In genomic region chr12:116116650-116117424, GRCh38 we compare ENCODE assay signal across 2 cellular contexts.
A peak's percentile ranks its signal among the peaks of the same experiment; 100 is the strongest.
TF ChIP-seq lines count a peak whose summit lies in the region.

No MANE protein-coding gene starts in this region.

TF ChIP-seq in endothelial cell of umbilical vein, 7 proteins besides CTCF, POLR2A, EP300 and RAD21:
- TF ChIP-seq FOS (IDR thresholded peaks at IDR 0.05; ENCODE audit: borderline replicate concordance, insufficient read depth, low read length): peak; percentile 34
- no peak for TF ChIP-seq JUN (IDR thresholded peaks at IDR 0.05; ENCODE audit: borderline replicate concordance, insufficient read depth, insufficient read length, low read depth)
- no peak for TF ChIP-seq MAX (IDR thresholded peaks at IDR 0.05; ENCODE audit: insufficient read depth, insufficient read length)

TF ChIP-seq in GM23338, 12 proteins besides CTCF, POLR2A, EP300 and RAD21 (continued from another document):
- TF ChIP-seq NANOG (IDR thresholded peaks at IDR 0.05; ENCODE audit: borderline replicate concordance): no peak
- TF ChIP-seq, protein P1, sequence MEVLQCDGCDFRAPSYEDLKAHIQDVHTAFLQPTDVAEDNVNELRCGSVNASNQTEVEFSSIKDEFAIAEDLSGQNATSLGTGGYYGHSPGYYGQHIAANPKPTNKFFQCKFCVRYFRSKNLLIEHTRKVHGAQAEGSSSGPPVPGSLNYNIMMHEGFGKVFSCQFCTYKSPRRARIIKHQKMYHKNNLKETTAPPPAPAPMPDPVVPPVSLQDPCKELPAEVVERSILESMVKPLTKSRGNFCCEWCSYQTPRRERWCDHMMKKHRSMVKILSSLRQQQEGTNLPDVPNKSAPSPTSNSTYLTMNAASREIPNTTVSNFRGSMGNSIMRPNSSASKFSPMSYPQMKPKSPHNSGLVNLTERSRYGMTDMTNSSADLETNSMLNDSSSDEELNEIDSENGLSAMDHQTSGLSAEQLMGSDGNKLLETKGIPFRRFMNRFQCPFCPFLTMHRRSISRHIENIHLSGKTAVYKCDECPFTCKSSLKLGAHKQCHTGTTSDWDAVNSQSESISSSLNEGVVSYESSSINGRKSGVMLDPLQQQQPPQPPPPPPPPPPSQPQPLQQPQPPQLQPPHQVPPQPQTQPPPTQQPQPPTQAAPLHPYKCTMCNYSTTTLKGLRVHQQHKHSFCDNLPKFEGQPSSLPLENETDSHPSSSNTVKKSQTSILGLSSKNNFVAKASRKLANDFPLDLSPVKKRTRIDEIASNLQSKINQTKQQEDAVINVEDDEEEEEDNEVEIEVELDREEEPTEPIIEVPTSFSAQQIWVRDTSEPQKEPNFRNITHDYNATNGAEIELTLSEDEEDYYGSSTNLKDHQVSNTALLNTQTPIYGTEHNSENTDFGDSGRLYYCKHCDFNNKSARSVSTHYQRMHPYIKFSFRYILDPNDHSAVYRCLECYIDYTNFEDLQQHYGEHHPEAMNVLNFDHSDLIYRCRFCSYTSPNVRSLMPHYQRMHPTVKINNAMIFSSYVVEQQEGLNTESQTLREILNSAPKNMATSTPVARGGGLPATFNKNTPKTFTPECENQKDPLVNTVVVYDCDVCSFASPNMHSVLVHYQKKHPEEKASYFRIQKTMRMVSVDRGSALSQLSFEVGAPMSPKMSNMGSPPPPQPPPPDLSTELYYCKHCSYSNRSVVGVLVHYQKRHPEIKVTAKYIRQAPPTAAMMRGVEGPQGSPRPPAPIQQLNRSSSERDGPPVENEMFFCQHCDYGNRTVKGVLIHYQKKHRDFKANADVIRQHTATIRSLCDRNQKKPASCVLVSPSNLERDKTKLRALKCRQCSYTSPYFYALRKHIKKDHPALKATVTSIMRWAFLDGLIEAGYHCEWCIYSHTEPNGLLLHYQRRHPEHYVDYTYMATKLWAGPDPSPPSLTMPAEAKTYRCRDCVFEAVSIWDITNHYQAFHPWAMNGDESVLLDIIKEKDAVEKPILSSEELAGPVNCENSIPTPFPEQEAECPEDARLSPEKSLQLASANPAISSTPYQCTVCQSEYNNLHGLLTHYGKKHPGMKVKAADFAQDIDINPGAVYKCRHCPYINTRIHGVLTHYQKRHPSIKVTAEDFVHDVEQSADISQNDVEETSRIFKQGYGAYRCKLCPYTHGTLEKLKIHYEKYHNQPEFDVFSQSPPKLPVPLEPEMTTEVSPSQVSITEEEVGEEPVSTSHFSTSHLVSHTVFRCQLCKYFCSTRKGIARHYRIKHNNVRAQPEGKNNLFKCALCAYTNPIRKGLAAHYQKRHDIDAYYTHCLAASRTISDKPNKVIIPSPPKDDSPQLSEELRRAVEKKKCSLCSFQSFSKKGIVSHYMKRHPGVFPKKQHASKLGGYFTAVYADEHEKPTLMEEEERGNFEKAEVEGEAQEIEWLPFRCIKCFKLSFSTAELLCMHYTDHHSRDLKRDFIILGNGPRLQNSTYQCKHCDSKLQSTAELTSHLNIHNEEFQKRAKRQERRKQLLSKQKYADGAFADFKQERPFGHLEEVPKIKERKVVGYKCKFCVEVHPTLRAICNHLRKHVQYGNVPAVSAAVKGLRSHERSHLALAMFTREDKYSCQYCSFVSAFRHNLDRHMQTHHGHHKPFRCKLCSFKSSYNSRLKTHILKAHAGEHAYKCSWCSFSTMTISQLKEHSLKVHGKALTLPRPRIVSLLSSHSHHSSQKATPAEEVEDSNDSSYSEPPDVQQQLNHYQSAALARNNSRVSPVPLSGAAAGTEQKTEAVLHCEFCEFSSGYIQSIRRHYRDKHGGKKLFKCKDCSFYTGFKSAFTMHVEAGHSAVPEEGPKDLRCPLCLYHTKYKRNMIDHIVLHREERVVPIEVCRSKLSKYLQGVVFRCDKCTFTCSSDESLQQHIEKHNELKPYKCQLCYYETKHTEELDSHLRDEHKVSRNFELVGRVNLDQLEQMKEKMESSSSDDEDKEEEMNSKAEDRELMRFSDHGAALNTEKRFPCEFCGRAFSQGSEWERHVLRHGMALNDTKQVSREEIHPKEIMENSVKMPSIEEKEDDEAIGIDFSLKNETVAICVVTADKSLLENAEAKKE (CRISPR knock-in tag; IDR thresholded peaks at IDR 0.05): no peak
- no peak for TF ChIP-seq EZH2phosphoT487 (IDR thresholded peaks at IDR 0.05; ENCODE audit: unreplicated experiment)
- TF ChIP-seq JUNB (IDR thresholded peaks at IDR 0.05; ENCODE audit: unreplicated experiment): no peak
- no peak for TF ChIP-seq STAT1 (IDR thresholded peaks at IDR 0.05; ENCODE audit: unreplicated experiment)
- no peak for TF ChIP-seq ZNF331 (CRISPR knock-in tag; IDR thresholded peaks at IDR 0.05; ENCODE audit: low read depth)
- TF ChIP-seq, protein P2, sequence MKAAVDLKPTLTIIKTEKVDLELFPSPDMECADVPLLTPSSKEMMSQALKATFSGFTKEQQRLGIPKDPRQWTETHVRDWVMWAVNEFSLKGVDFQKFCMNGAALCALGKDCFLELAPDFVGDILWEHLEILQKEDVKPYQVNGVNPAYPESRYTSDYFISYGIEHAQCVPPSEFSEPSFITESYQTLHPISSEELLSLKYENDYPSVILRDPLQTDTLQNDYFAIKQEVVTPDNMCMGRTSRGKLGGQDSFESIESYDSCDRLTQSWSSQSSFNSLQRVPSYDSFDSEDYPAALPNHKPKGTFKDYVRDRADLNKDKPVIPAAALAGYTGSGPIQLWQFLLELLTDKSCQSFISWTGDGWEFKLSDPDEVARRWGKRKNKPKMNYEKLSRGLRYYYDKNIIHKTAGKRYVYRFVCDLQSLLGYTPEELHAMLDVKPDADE (IDR thresholded peaks at IDR 0.05): no peak
- no peak for TF ChIP-seq REST (IDR thresholded peaks at IDR 0.05; ENCODE audit: unreplicated experiment)
- no peak for TF ChIP-seq EZH2 (IDR thresholded peaks at IDR 0.05; ENCODE audit: low read depth, unreplicated experiment)
- no peak for TF ChIP-seq ZNF114 (CRISPR knock-in tag; IDR thresholded peaks at IDR 0.05)
- TF ChIP-seq POLR2AphosphoS5 (IDR thresholded peaks at IDR 0.05; ENCODE audit: low read depth): no peak
